Comparison of ENCODE assay signal across 1 cellular context in the genomic region with DNA sequence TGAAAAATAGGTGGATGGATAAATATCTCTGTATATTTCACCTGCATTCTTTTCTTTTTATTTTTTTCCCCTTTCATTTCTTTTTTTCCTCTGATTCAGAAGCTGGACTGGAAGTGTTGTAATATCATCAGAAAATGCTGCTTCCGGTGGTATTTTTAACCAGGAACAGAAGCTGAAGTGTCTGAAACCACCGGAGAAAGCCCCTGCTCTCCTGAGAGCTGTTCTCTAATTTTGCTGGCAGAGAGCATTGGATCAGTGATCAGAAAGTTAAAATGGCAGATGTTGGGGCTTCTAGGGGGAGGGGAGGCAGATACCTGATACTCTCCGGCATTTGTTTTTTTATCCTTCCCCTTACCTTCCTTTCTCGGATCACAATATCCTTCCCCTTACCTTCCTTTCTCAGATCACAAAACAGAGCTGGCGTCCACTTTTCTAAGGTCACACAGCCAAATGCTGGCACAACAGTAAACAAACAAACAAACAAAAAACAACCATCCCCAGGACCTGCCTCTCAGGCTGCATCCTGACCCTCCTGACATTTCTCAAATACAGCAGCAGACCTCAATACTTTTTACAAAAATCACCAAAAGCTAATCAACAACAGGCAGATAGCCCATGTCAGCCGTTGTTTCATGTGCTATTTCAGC.
A peak's percentile ranks its signal among the peaks of the same experiment; 100 is the strongest.
TF ChIP-seq lines count a peak whose summit lies in the region.

No MANE protein-coding gene starts in this region.

TF ChIP-seq in K562, 482 proteins besides CTCF, POLR2A, EP300 and RAD21 (continued from another document and continues in another):
- TF ChIP-seq ZNF324 (CRISPR knock-in tag; IDR thresholded peaks at IDR 0.05): no peak
- TF ChIP-seq, protein P1, sequence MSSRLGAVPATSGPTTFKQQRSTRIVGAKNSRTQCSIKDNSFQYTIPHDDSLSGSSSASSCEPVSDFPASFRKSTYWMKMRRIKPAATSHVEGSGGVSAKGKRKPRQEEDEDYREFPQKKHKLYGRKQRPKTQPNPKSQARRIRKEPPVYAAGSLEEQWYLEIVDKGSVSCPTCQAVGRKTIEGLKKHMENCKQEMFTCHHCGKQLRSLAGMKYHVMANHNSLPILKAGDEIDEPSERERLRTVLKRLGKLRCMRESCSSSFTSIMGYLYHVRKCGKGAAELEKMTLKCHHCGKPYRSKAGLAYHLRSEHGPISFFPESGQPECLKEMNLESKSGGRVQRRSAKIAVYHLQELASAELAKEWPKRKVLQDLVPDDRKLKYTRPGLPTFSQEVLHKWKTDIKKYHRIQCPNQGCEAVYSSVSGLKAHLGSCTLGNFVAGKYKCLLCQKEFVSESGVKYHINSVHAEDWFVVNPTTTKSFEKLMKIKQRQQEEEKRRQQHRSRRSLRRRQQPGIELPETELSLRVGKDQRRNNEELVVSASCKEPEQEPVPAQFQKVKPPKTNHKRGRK (tag; IDR thresholded peaks at IDR 0.05): no peak
- no peak for TF ChIP-seq ZNF124 (CRISPR knock-in tag; IDR thresholded peaks at IDR 0.05)
- TF ChIP-seq PML (IDR thresholded peaks at IDR 0.05; ENCODE audit: low read length): no peak
- TF ChIP-seq NFYB (IDR thresholded peaks at IDR 0.05; ENCODE audit: extremely low read depth, insufficient read length): no peak
- TF ChIP-seq SRSF7 (optimal IDR thresholded peaks at IDR 0.05; ENCODE audit: low read depth, low read length): no peak
- TF ChIP-seq HSF4 (CRISPR knock-in tag; IDR thresholded peaks at IDR 0.05; ENCODE audit: borderline replicate concordance): no peak
- no peak for TF ChIP-seq XRCC5 (IDR thresholded peaks at IDR 0.05; ENCODE audit: low read depth, low read length)
- no peak for TF ChIP-seq HEY1 (CRISPR knock-in tag; IDR thresholded peaks at IDR 0.05; ENCODE audit: borderline replicate concordance)
- TF ChIP-seq GATAD2A (IDR thresholded peaks at IDR 0.05): no peak
- TF ChIP-seq ZNF12 (CRISPR knock-in tag; IDR thresholded peaks at IDR 0.05): no peak
- TF ChIP-seq ZKSCAN3 (CRISPR knock-in tag; IDR thresholded peaks at IDR 0.05): no peak
- TF ChIP-seq, protein P2, sequence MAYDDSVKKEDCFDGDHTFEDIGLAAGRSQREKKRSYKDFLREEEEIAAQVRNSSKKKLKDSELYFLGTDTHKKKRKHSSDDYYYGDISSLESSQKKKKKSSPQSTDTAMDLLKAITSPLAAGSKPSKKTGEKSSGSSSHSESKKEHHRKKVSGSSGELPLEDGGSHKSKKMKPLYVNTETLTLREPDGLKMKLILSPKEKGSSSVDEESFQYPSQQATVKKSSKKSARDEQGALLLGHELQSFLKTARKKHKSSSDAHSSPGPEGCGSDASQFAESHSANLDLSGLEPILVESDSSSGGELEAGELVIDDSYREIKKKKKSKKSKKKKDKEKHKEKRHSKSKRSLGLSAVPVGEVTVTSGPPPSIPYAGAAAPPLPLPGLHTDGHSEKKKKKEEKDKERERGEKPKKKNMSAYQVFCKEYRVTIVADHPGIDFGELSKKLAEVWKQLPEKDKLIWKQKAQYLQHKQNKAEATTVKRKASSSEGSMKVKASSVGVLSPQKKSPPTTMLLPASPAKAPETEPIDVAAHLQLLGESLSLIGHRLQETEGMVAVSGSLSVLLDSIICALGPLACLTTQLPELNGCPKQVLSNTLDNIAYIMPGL (CRISPR knock-in tag; IDR thresholded peaks at IDR 0.05): no peak
- TF ChIP-seq HDAC8 (tag; IDR thresholded peaks at IDR 0.05): no peak
- no peak for TF ChIP-seq STAT5A (IDR thresholded peaks at IDR 0.05; ENCODE audit: borderline replicate concordance, low read length)
- TF ChIP-seq, protein P3, sequence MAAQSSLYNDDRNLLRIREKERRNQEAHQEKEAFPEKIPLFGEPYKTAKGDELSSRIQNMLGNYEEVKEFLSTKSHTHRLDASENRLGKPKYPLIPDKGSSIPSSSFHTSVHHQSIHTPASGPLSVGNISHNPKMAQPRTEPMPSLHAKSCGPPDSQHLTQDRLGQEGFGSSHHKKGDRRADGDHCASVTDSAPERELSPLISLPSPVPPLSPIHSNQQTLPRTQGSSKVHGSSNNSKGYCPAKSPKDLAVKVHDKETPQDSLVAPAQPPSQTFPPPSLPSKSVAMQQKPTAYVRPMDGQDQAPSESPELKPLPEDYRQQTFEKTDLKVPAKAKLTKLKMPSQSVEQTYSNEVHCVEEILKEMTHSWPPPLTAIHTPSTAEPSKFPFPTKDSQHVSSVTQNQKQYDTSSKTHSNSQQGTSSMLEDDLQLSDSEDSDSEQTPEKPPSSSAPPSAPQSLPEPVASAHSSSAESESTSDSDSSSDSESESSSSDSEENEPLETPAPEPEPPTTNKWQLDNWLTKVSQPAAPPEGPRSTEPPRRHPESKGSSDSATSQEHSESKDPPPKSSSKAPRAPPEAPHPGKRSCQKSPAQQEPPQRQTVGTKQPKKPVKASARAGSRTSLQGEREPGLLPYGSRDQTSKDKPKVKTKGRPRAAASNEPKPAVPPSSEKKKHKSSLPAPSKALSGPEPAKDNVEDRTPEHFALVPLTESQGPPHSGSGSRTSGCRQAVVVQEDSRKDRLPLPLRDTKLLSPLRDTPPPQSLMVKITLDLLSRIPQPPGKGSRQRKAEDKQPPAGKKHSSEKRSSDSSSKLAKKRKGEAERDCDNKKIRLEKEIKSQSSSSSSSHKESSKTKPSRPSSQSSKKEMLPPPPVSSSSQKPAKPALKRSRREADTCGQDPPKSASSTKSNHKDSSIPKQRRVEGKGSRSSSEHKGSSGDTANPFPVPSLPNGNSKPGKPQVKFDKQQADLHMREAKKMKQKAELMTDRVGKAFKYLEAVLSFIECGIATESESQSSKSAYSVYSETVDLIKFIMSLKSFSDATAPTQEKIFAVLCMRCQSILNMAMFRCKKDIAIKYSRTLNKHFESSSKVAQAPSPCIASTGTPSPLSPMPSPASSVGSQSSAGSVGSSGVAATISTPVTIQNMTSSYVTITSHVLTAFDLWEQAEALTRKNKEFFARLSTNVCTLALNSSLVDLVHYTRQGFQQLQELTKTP (IDR thresholded peaks at IDR 0.05; ENCODE audit: low read depth in 1 of 2, partially characterized antibody in 2 of 2): no peak
- no peak for TF ChIP-seq STAG1 (CRISPR knock-in tag; IDR thresholded peaks at IDR 0.05; ENCODE audit: borderline replicate concordance)
- TF ChIP-seq, protein P4, sequence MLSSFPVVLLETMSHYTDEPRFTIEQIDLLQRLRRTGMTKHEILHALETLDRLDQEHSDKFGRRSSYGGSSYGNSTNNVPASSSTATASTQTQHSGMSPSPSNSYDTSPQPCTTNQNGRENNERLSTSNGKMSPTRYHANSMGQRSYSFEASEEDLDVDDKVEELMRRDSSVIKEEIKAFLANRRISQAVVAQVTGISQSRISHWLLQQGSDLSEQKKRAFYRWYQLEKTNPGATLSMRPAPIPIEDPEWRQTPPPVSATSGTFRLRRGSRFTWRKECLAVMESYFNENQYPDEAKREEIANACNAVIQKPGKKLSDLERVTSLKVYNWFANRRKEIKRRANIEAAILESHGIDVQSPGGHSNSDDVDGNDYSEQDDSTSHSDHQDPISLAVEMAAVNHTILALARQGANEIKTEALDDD (IDR thresholded peaks at IDR 0.05): no peak
- TF ChIP-seq, protein P5, sequence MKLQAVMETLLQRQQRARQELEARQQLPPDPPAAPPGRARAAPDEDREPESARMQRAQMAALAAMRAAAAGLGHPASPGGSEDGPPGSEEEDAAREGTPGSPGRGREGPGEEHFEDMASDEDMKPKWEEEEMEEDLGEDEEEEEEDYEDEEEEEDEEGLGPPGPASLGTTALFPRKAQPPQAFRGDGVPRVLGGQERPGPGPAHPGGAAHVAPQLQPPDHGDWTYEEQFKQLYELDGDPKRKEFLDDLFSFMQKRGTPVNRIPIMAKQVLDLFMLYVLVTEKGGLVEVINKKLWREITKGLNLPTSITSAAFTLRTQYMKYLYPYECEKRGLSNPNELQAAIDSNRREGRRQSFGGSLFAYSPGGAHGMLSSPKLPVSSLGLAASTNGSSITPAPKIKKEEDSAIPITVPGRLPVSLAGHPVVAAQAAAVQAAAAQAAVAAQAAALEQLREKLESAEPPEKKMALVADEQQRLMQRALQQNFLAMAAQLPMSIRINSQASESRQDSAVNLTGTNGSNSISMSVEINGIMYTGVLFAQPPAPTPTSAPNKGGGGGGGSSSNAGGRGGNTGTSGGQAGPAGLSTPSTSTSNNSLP (IDR thresholded peaks at IDR 0.05; ENCODE audit: borderline replicate concordance, low read depth, low read length): no peak
- TF ChIP-seq, protein P6, sequence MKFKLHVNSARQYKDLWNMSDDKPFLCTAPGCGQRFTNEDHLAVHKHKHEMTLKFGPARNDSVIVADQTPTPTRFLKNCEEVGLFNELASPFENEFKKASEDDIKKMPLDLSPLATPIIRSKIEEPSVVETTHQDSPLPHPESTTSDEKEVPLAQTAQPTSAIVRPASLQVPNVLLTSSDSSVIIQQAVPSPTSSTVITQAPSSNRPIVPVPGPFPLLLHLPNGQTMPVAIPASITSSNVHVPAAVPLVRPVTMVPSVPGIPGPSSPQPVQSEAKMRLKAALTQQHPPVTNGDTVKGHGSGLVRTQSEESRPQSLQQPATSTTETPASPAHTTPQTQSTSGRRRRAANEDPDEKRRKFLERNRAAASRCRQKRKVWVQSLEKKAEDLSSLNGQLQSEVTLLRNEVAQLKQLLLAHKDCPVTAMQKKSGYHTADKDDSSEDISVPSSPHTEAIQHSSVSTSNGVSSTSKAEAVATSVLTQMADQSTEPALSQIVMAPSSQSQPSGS (CRISPR knock-in tag; IDR thresholded peaks at IDR 0.05): no peak
- peak; percentile 93 for TF ChIP-seq RBM25 (IDR thresholded peaks at IDR 0.05; ENCODE audit: low read depth, low read length, severe bottlenecking)
- TF ChIP-seq, protein P7, sequence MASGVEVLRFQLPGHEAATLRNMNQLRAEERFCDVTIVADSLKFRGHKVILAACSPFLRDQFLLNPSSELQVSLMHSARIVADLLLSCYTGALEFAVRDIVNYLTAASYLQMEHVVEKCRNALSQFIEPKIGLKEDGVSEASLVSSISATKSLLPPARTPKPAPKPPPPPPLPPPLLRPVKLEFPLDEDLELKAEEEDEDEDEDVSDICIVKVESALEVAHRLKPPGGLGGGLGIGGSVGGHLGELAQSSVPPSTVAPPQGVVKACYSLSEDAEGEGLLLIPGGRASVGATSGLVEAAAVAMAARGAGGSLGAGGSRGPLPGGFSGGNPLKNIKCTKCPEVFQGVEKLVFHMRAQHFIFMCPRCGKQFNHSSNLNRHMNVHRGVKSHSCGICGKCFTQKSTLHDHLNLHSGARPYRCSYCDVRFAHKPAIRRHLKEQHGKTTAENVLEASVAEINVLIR (CRISPR knock-in tag; IDR thresholded peaks at IDR 0.05): no peak
- TF ChIP-seq JUN (IDR thresholded peaks at IDR 0.05; ENCODE audit: borderline replicate concordance, low read depth, low read length): no peak
- TF ChIP-seq JUN (CRISPR knock-in tag; IDR thresholded peaks at IDR 0.05; ENCODE audit: borderline replicate concordance): no peak
- no peak for TF ChIP-seq NFIC (IDR thresholded peaks at IDR 0.05)
- TF ChIP-seq BCL6 (CRISPR knock-in tag; IDR thresholded peaks at IDR 0.05): no peak
- TF ChIP-seq, protein P8, sequence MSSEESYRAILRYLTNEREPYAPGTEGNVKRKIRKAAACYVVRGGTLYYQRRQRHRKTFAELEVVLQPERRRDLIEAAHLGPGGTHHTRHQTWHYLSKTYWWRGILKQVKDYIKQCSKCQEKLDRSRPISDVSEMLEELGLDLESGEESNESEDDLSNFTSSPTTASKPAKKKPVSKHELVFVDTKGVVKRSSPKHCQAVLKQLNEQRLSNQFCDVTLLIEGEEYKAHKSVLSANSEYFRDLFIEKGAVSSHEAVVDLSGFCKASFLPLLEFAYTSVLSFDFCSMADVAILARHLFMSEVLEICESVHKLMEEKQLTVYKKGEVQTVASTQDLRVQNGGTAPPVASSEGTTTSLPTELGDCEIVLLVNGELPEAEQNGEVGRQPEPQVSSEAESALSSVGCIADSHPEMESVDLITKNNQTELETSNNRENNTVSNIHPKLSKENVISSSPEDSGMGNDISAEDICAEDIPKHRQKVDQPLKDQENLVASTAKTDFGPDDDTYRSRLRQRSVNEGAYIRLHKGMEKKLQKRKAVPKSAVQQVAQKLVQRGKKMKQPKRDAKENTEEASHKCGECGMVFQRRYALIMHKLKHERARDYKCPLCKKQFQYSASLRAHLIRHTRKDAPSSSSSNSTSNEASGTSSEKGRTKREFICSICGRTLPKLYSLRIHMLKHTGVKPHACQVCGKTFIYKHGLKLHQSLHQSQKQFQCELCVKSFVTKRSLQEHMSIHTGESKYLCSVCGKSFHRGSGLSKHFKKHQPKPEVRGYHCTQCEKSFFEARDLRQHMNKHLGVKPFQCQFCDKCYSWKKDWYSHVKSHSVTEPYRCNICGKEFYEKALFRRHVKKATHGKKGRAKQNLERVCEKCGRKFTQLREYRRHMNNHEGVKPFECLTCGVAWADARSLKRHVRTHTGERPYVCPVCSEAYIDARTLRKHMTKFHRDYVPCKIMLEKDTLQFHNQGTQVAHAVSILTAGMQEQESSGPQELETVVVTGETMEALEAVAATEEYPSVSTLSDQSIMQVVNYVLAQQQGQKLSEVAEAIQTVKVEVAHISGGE (CRISPR knock-in tag; IDR thresholded peaks at IDR 0.05): peak in 1 of 3 experiments; percentile 79; a peak in 2 of 6 replicates
- no peak for TF ChIP-seq CAMTA2 (CRISPR knock-in tag; conservative IDR thresholded peaks at IDR 0.05)
- TF ChIP-seq, protein P9, sequence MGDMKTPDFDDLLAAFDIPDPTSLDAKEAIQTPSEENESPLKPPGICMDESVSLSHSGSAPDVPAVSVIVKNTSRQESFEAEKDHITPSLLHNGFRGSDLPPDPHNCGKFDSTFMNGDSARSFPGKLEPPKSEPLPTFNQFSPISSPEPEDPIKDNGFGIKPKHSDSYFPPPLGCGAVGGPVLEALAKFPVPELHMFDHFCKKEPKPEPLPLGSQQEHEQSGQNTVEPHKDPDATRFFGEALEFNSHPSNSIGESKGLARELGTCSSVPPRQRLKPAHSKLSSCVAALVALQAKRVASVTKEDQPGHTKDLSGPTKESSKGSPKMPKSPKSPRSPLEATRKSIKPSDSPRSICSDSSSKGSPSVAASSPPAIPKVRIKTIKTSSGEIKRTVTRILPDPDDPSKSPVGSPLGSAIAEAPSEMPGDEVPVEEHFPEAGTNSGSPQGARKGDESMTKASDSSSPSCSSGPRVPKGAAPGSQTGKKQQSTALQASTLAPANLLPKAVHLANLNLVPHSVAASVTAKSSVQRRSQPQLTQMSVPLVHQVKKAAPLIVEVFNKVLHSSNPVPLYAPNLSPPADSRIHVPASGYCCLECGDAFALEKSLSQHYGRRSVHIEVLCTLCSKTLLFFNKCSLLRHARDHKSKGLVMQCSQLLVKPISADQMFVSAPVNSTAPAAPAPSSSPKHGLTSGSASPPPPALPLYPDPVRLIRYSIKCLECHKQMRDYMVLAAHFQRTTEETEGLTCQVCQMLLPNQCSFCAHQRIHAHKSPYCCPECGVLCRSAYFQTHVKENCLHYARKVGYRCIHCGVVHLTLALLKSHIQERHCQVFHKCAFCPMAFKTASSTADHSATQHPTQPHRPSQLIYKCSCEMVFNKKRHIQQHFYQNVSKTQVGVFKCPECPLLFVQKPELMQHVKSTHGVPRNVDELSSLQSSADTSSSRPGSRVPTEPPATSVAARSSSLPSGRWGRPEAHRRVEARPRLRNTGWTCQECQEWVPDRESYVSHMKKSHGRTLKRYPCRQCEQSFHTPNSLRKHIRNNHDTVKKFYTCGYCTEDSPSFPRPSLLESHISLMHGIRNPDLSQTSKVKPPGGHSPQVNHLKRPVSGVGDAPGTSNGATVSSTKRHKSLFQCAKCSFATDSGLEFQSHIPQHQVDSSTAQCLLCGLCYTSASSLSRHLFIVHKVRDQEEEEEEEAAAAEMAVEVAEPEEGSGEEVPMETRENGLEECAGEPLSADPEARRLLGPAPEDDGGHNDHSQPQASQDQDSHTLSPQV (IDR thresholded peaks at IDR 0.05): no peak
- no peak for TF ChIP-seq YBX1 (IDR thresholded peaks at IDR 0.05)
- peak; percentile 88; the same call in 1 of the 2 replicates for TF ChIP-seq HDAC2 (IDR thresholded peaks at IDR 0.05)
